In the genomic region with DNA sequence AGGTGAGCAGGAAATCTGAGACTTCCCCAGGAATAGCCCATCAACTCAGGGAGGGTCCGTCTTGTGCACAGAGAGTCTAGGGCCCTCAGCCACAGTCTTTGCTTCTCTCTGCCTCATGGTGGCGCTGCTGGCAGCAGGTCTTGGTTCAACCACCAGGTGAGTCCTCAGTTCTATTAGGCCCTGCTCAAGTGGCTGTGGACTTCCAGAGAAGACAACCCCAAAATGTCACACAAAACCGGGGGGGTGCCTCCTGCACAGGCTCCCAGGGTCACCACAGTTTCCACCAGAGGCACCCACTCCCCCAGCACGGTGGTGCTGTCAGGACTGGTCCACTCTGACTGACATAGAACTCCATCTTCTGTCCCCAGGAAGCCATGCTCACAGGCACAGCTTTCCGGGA, we compare ENCODE assay signal across 1 cellular context.
TF ChIP-seq lines count a peak whose summit lies in the region.

No MANE protein-coding gene starts in this region.

TF ChIP-seq in H1, 55 proteins besides CTCF, POLR2A, EP300 and RAD21:
- TF ChIP-seq, protein P1, sequence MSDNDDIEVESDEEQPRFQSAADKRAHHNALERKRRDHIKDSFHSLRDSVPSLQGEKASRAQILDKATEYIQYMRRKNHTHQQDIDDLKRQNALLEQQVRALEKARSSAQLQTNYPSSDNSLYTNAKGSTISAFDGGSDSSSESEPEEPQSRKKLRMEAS (IDR thresholded peaks at IDR 0.05) = 0 out of 2 replicates have a peak, but pooled peaks have one; percentile 12
- 0 out of 2 replicates have a peak, but pooled peaks have one; percentile 7 for TF ChIP-seq JUND (IDR thresholded peaks at IDR 0.05; ENCODE audit: low read length)
- no peak for TF ChIP-seq RFX5 (IDR thresholded peaks at IDR 0.05; ENCODE audit: borderline replicate concordance, low read depth, low read length)
